In the genomic region with DNA sequence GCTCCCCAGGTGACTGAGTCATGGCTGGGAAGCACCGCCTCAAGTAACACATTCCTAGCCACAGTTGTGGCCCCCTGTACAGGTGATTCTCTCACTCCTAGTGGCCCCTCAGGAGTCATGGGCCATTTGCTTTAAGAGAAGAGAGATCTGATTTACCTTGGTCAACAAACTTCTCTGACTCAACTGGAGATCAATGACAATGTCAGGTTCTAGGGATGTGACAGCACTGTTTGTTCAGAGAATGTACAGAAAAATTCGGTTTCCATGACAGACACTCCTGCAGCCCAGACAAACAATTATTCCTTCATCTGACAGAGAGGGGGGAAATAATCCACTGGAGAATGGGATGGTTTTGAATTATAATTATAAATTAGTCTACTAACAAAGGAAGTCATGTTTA, we compare ENCODE assay signal across 1 cellular context.
TF ChIP-seq lines count a peak whose summit lies in the region.

No MANE protein-coding gene starts in this region.

TF ChIP-seq in GM12878, 131 proteins besides CTCF, POLR2A, EP300 and RAD21:
- TF ChIP-seq ZNF24 (IDR thresholded peaks at IDR 0.05) (no peak), NFXL1 (IDR thresholded peaks at IDR 0.05; ENCODE audit: borderline replicate concordance) (no peak), PML (IDR thresholded peaks at IDR 0.05; ENCODE audit: low read length) (no peak), USF1 (IDR thresholded peaks at IDR 0.05; ENCODE audit: borderline replicate concordance, extremely low read length, insufficient read depth, low read depth, low read length) (no peak), REST (IDR thresholded peaks at IDR 0.05; ENCODE audit: low read depth, low read length) (no peak)
- TF ChIP-seq, protein P1, sequence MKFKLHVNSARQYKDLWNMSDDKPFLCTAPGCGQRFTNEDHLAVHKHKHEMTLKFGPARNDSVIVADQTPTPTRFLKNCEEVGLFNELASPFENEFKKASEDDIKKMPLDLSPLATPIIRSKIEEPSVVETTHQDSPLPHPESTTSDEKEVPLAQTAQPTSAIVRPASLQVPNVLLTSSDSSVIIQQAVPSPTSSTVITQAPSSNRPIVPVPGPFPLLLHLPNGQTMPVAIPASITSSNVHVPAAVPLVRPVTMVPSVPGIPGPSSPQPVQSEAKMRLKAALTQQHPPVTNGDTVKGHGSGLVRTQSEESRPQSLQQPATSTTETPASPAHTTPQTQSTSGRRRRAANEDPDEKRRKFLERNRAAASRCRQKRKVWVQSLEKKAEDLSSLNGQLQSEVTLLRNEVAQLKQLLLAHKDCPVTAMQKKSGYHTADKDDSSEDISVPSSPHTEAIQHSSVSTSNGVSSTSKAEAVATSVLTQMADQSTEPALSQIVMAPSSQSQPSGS (IDR thresholded peaks at IDR 0.05; ENCODE audit: low read length), result no peak
TF ChIP-seq in GM12878: peak in this region for 0.
